1 cellular context compared by ENCODE assay signal in the genomic region with DNA sequence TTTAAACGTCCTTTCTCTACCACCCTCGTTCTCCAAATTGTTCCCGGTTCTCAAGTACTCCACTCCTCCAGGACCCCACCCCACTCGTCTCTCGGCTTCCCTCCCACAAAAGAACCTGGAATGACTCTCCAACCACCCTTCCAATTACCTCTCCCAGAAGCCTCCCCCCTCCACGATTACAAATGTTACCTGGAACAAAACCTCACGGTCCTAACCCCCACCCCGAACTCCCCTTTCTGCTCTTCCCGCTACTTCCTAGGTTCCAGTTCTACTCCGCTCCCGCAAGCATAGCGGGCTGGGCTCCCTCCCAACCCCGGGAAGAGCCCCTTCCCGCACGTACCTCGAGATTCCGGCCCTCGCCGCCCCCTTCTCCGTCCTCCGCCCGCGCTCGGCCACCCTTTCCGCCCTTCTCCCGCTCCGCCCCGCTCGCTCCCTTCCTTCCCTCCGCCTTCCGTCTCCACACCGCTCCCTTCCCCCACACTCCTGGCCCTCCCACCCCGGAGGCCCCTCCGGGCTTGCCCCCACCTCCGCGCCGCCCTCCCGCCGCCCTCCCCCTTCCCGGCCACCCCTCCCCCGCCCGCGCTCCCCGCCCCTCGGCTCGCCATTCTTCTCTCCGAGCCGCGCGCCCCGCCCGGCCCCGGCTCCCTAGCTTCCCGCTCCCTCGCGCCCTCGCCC.
TF ChIP-seq lines count a peak whose summit lies in the region.

No MANE protein-coding gene starts in this region.

TF ChIP-seq in HepG2, 621 proteins besides CTCF, POLR2A, EP300 and RAD21 (continues in another document):
- TF ChIP-seq THAP9 (CRISPR knock-in tag; IDR thresholded peaks at IDR 0.05; ENCODE audit: borderline replicate concordance) (peak; percentile 53; the same call in 1 of the 2 replicates), ZSCAN29 (CRISPR knock-in tag; conservative IDR thresholded peaks at IDR 0.05) (0 out of 2 replicates have a peak, but pooled peaks have one; percentile 14), ZC3H13 (CRISPR knock-in tag; IDR thresholded peaks at IDR 0.05) (peak; percentile 5; the same call in 1 of the 2 replicates), ETV5 (CRISPR knock-in tag; IDR thresholded peaks at IDR 0.05; ENCODE audit: borderline replicate concordance) (peak; percentile 61), NCOA1 (CRISPR knock-in tag; IDR thresholded peaks at IDR 0.05) (no peak), MAZ (IDR thresholded peaks at IDR 0.05; ENCODE audit: borderline replicate concordance, low read depth, low read length) (peak; percentile 91), MAZ (CRISPR knock-in tag; IDR thresholded peaks at IDR 0.05; ENCODE audit: low read depth) (no peak), PCBP2 (optimal IDR thresholded peaks at IDR 0.05; ENCODE audit: low read depth, low read length, poor library complexity, severe bottlenecking) (peak; percentile 93), YEATS2 (CRISPR knock-in tag; IDR thresholded peaks at IDR 0.05; ENCODE audit: borderline replicate concordance) (no peak), SIX4 (CRISPR knock-in tag; IDR thresholded peaks at IDR 0.05) (no peak), ZNF136 (CRISPR knock-in tag; IDR thresholded peaks at IDR 0.05; ENCODE audit: low read depth) (no peak), ZC3H4 (CRISPR knock-in tag; IDR thresholded peaks at IDR 0.05; ENCODE audit: borderline replicate concordance) (0 out of 2 replicates have a peak, but pooled peaks have one; percentile 50), PAX8 (CRISPR knock-in tag; IDR thresholded peaks at IDR 0.05; ENCODE audit: borderline replicate concordance) (no peak; the same call in 1 of the 2 replicates), EEA1 (CRISPR knock-in tag; IDR thresholded peaks at IDR 0.05; ENCODE audit: borderline replicate concordance) (0 out of 2 replicates have a peak, but pooled peaks have one; percentile 71), ZBTB1 (CRISPR knock-in tag; IDR thresholded peaks at IDR 0.05; ENCODE audit: borderline replicate concordance) (no peak; the same call in 1 of the 2 replicates), MAFK (conservative IDR thresholded peaks at IDR 0.05 in 1 of 2, IDR thresholded peaks at IDR 0.05 in 1 of 2; ENCODE audit: low read length in 2 of 2) (no peak), SMYD3 (CRISPR knock-in tag; IDR thresholded peaks at IDR 0.05) (no peak), IRF2 (CRISPR knock-in tag; IDR thresholded peaks at IDR 0.05) (no peak), CEBPB (IDR thresholded peaks at IDR 0.05; ENCODE audit: borderline replicate concordance, low read depth, low read length) (no peak), AHDC1 (CRISPR knock-in tag; IDR thresholded peaks at IDR 0.05; ENCODE audit: borderline replicate concordance) (peak; percentile 45), RBFOX2 (IDR thresholded peaks at IDR 0.05; ENCODE audit: low read depth, low read length) (no peak), HDAC1 (CRISPR knock-in tag; IDR thresholded peaks at IDR 0.05) (0 out of 2 replicates have a peak, but pooled peaks have one; percentile 23), ZNF816 (CRISPR knock-in tag; IDR thresholded peaks at IDR 0.05; ENCODE audit: borderline replicate concordance) (peak; percentile 75; the same call in 1 of the 2 replicates), PAF1 (CRISPR knock-in tag; IDR thresholded peaks at IDR 0.05) (no peak), MTF2 (CRISPR knock-in tag; IDR thresholded peaks at IDR 0.05; ENCODE audit: borderline replicate concordance) (no peak), PTBP1 (IDR thresholded peaks at IDR 0.05; ENCODE audit: low read depth, low read length, poor library complexity, severe bottlenecking) (peak; percentile 15), SOX5 (CRISPR knock-in tag; IDR thresholded peaks at IDR 0.05; ENCODE audit: borderline replicate concordance) (peak; percentile 23; the same call in 1 of the 2 replicates), KDM4B (CRISPR knock-in tag; IDR thresholded peaks at IDR 0.05) (peak; percentile 12; the same call in 1 of the 2 replicates), ARNT (IDR thresholded peaks at IDR 0.05) (no peak)
- TF ChIP-seq, protein P1, sequence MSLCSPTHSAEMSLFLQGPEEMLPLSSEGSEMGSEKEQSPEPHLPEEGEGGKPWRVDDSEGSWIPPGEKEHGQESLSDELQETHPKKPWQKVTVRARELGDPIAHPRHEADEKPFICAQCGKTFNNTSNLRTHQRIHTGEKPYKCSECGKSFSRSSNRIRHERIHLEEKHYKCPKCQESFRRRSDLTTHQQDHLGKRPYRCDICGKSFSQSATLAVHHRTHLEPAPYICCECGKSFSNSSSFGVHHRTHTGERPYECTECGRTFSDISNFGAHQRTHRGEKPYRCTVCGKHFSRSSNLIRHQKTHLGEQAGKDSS (CRISPR knock-in tag; IDR thresholded peaks at IDR 0.05; ENCODE audit: borderline replicate concordance, low read depth), result no peak
- TF ChIP-seq, protein P2, sequence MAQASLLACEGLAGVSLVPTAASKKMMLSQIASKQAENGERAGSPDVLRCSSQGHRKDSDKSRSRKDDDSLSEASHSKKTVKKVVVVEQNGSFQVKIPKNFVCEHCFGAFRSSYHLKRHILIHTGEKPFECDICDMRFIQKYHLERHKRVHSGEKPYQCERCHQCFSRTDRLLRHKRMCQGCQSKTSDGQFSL (CRISPR knock-in tag; IDR thresholded peaks at IDR 0.05), result 0 out of 2 replicates have a peak, but pooled peaks have one; percentile 43
- TF ChIP-seq, protein P3, sequence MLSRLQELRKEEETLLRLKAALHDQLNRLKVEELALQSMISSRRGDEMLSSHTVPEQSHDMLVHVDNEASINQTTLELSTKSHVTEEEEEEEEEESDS (CRISPR knock-in tag; IDR thresholded peaks at IDR 0.05; ENCODE audit: borderline replicate concordance), result no peak
- TF ChIP-seq, protein P4, sequence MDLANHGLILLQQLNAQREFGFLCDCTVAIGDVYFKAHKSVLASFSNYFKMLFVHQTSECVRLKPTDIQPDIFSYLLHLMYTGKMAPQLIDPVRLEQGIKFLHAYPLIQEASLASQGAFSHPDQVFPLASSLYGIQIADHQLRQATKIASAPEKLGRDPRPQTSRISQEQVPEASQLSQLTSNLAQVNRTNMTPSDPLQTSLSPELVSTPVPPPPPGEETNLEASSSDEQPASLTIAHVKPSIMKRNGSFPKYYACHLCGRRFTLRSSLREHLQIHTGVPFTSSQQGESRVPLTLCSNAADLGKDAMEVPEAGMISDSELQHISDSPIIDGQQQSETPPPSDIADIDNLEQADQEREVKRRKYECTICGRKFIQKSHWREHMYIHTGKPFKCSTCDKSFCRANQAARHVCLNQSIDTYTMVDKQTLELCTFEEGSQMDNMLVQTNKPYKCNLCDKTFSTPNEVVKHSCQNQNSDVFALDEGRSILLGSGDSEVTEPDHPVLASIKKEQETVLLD (CRISPR knock-in tag; IDR thresholded peaks at IDR 0.05; ENCODE audit: low read depth), result no peak; the same call in 1 of the 2 replicates
- TF ChIP-seq, protein P5, sequence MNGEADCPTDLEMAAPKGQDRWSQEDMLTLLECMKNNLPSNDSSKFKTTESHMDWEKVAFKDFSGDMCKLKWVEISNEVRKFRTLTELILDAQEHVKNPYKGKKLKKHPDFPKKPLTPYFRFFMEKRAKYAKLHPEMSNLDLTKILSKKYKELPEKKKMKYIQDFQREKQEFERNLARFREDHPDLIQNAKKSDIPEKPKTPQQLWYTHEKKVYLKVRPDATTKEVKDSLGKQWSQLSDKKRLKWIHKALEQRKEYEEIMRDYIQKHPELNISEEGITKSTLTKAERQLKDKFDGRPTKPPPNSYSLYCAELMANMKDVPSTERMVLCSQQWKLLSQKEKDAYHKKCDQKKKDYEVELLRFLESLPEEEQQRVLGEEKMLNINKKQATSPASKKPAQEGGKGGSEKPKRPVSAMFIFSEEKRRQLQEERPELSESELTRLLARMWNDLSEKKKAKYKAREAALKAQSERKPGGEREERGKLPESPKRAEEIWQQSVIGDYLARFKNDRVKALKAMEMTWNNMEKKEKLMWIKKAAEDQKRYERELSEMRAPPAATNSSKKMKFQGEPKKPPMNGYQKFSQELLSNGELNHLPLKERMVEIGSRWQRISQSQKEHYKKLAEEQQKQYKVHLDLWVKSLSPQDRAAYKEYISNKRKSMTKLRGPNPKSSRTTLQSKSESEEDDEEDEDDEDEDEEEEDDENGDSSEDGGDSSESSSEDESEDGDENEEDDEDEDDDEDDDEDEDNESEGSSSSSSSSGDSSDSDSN (CRISPR knock-in tag; IDR thresholded peaks at IDR 0.05), result peak; percentile 73
- TF ChIP-seq, protein P6, sequence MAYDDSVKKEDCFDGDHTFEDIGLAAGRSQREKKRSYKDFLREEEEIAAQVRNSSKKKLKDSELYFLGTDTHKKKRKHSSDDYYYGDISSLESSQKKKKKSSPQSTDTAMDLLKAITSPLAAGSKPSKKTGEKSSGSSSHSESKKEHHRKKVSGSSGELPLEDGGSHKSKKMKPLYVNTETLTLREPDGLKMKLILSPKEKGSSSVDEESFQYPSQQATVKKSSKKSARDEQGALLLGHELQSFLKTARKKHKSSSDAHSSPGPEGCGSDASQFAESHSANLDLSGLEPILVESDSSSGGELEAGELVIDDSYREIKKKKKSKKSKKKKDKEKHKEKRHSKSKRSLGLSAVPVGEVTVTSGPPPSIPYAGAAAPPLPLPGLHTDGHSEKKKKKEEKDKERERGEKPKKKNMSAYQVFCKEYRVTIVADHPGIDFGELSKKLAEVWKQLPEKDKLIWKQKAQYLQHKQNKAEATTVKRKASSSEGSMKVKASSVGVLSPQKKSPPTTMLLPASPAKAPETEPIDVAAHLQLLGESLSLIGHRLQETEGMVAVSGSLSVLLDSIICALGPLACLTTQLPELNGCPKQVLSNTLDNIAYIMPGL (CRISPR knock-in tag; IDR thresholded peaks at IDR 0.05; ENCODE audit: borderline replicate concordance in 1 of 2, low read depth in 1 of 2), result peak in 1 of 2 experiments; percentile 70; a peak in 2 of 4 replicates
- TF ChIP-seq, protein P7, sequence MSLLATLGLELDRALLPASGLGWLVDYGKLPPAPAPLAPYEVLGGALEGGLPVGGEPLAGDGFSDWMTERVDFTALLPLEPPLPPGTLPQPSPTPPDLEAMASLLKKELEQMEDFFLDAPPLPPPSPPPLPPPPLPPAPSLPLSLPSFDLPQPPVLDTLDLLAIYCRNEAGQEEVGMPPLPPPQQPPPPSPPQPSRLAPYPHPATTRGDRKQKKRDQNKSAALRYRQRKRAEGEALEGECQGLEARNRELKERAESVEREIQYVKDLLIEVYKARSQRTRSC (CRISPR knock-in tag; IDR thresholded peaks at IDR 0.05; ENCODE audit: low read depth), result 0 out of 2 replicates have a peak, but pooled peaks have one; percentile 45
- TF ChIP-seq, protein P8, sequence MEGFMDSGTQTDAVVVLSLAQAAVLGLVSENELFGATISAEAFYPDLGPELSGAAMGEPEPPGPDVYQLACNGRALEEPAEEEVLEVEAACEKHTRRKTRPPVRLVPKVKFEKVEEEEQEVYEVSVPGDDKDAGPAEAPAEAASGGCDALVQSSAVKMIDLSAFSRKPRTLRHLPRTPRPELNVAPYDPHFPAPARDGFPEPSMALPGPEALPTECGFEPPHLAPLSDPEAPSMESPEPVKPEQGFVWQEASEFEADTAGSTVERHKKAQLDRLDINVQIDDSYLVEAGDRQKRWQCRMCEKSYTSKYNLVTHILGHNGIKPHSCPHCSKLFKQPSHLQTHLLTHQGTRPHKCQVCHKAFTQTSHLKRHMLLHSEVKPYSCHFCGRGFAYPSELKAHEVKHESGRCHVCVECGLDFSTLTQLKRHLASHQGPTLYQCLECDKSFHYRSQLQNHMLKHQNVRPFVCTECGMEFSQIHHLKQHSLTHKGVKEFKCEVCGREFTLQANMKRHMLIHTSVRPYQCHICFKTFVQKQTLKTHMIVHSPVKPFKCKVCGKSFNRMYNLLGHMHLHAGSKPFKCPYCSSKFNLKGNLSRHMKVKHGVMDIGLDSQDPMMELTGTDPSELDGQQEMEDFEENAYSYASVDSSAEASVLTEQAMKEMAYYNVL (CRISPR knock-in tag; IDR thresholded peaks at IDR 0.05; ENCODE audit: borderline replicate concordance), result peak; percentile 53; the same call in 1 of the 2 replicates
